8 cellular contexts compared by ENCODE assay signal in genomic region chr2:240832205-240832727, GRCh38. TPM values are rescaled to one million over a fixed set of nuclear protein-coding genes. Genes with fewer than 3 reads are reported as not detected.
A peak's percentile ranks its signal among the peaks of the same experiment; 100 is the strongest.
DNase-seq lines count a peak whose midpoint lies in the region; ATAC-seq and TF ChIP-seq lines count a peak whose summit lies in the region.

No MANE protein-coding gene starts in this region.

- no peaks in the 10 kb centered on the region for H3K36me3 ChIP-seq in SK-N-MC (ENCODE audit: insufficient read depth, low read length)
- no peaks in the 10 kb centered on the region for H3K36me3 ChIP-seq in subcutaneous abdominal adipose tissue (ENCODE audit: control insufficient read depth in 5 of 5, insufficient read depth in 5 of 5, low read length in 5 of 5)

- ATAC-seq in GM21825 (IDR thresholded peaks at IDR 0.05; ENCODE audit: unreplicated experiment) (peak; percentile 80), omental fat pad (ENCODE audit: low FRiP score) (peak; percentile 70)

- DNase-seq in DMS153 (lab: John Stamatoyannopoulos, UW): peak; percentile 95
- peak; percentile 58 for DNase-seq in M059J (ENCODE audit: low read depth)
- peak; percentile 45 for DNase-seq in SK-N-MC (ENCODE audit: low read depth, low spot score)
- DNase-seq in activated naive CD4-positive, alpha-beta T cell treated with Interleukin-2 at 50 U/mL for 16 hours: peak; percentile 96
- peak; percentile 97 for DNase-seq in germinal center (ENCODE audit: low spot score)
- DNase-seq in omental fat pad (ENCODE audit: low spot score): peak; percentile 52

- H3K4me3 ChIP-seq in SK-N-MC (peak overlapping the region; percentile 75), subcutaneous abdominal adipose tissue (ENCODE audit: low read depth in 1 of 5, low read length in 5 of 5) (peak overlapping the region in 4 of 5 donors; percentile 35 to 42 (median 38))

- H3K27ac ChIP-seq in SK-N-MC (no peak overlapping the region), subcutaneous abdominal adipose tissue (ENCODE audit: low read depth, low read length) (no peak overlapping the region)

- H3K4me1 ChIP-seq in subcutaneous abdominal adipose tissue (ENCODE audit: control insufficient read depth in 5 of 5, insufficient read depth in 5 of 5, low read length in 5 of 5): peaks cover 0 to 13% (median 7%) of the 10 kb centered on the region in 5 donors

- H3K9me3 ChIP-seq in SK-N-MC (ENCODE audit: low read depth, low read length): no peaks in the 10 kb centered on the region
- H3K9me3 ChIP-seq in subcutaneous abdominal adipose tissue (ENCODE audit: control insufficient read depth in 5 of 5, low read length in 5 of 5): no peaks in the 10 kb centered on the region

- H3K9ac ChIP-seq in SK-N-MC (ENCODE audit: insufficient read length) (peak overlapping the region; percentile 62), subcutaneous abdominal adipose tissue (ENCODE audit: low read length in 5 of 5) (no peak overlapping the region)

- H3K27me3 ChIP-seq in subcutaneous abdominal adipose tissue (ENCODE audit: control insufficient read depth in 5 of 5, insufficient read depth in 4 of 5, low read length in 5 of 5): peaks cover 10 to 41% (median 15%) of the 10 kb centered on the region in 5 donors

- TF ChIP-seq CTCF in omental fat pad (IDR thresholded peaks at IDR 0.05): no peak

RNA-seq across cellular contexts. Expression of gene KIF1A, which starts 12.2 kb away (rescaled TPM):
- total RNA-seq in M059J (2014; rRNA removed; shearing (Covaris generic)): not detected in 2 replicates
- under 1 TPM in 2 of 4 donors, not detected in 2; 0.19 to 0.60 TPM for total RNA-seq in omental fat pad

RNA-seq across cellular contexts. Expression of gene AGXT, which starts 36.4 kb away (rescaled TPM):
- total RNA-seq in M059J (2014; rRNA removed; shearing (Covaris generic)): not detected in 2 replicates
- 1 to 10 TPM in 1 of 4 donors, under 1 TPM in 1, not detected in 2; 0.56 to 1.4 TPM for total RNA-seq in omental fat pad

Comparison
In these comparisons a context has a peak if more than half of its experiments do, and no peak if none do; other contexts are left out.
1. DNase-seq: peak in every context shown above with its lines; median percentile 97 in germinal center; 96 in activated naive CD4-positive, alpha-beta T cell treated with Interleukin-2 at 50 U/mL for 16 hours; 95 in DMS153; 58 in M059J; 52 in omental fat pad; 45 in SK-N-MC.